17 cellular contexts compared by ENCODE assay signal in genomic region chr18:986071-986470, GRCh38.
DNase-seq lines count a peak whose midpoint lies in the region; ATAC-seq and TF ChIP-seq lines count a peak whose summit lies in the region.
"Had no signal": no experiment of that assay in that cellular context is flagged by ENCODE, and none has a peak within 500 bp of the region (broad histone marks: within the 10 kb centered on the region; RNA-seq: fewer than 3 reads in every experiment).

No MANE protein-coding gene starts in this region.

- no peaks in the 10 kb centered on the region for H3K9me3 ChIP-seq in left lung
- H3K9me3 ChIP-seq: thoracic aorta had no signal

- H3K4me3 Mint-ChIP-seq in T-cell, result no peak overlapping the region
- no peak overlapping the region for H3K4me3 Mint-ChIP-seq in activated CD8-positive, alpha-beta memory T cell treated with anti-CD3 and anti-CD28 coated beads, Interleukin-2, amount 10 ng/mL, durations not matched to agents 7 days and 5 days
- H3K4me3 Mint-ChIP-seq: activated CD4-positive, alpha-beta T cell treated with anti-CD3 and anti-CD28 coated beads for 36 hours had no signal

- intact Hi-C loops in left lung (cut with DNase I), result no loop called here

- no peaks in the 10 kb centered on the region for H3K4me1 Mint-ChIP-seq in T-cell
- H3K4me1 Mint-ChIP-seq in activated CD8-positive, alpha-beta memory T cell treated with anti-CD3 and anti-CD28 coated beads, Interleukin-2, amount 10 ng/mL, durations not matched to agents 7 days and 5 days, result no peaks in the 10 kb centered on the region
- H3K4me1 Mint-ChIP-seq: activated CD4-positive, alpha-beta T cell treated with anti-CD3 and anti-CD28 coated beads for 36 hours had no signal

- H3K9me3 Mint-ChIP-seq in T-cell, result no peaks in the 10 kb centered on the region
- H3K9me3 Mint-ChIP-seq in activated CD8-positive, alpha-beta memory T cell treated with anti-CD3 and anti-CD28 coated beads, Interleukin-2, amount 10 ng/mL, durations not matched to agents 7 days and 5 days (ENCODE audit: low read depth), result no peaks in the 10 kb centered on the region

- TF ChIP-seq CTCF in left lung (IDR thresholded peaks at IDR 0.05) (no peak), coronary artery (IDR thresholded peaks at IDR 0.05) (no peak)

- H3K27me3 ChIP-seq in left lung, result no peaks in the 10 kb centered on the region

- H3K27me3 Mint-ChIP-seq in T-cell, result peaks cover 6 to 8% of the 10 kb centered on the region in 2 donors
- no peaks in the 10 kb centered on the region for H3K27me3 Mint-ChIP-seq in activated CD8-positive, alpha-beta memory T cell treated with anti-CD3 and anti-CD28 coated beads, Interleukin-2, amount 10 ng/mL, durations not matched to agents 7 days and 5 days
- H3K27me3 Mint-ChIP-seq: activated CD4-positive, alpha-beta T cell treated with anti-CD3 and anti-CD28 coated beads for 36 hours had no signal

- no peaks in the 10 kb centered on the region for H3K4me1 ChIP-seq in left lung

- POLR2A ChIA-PET in T-cell (lab: Charles Lee), result no interaction called here

- H3K4me3 ChIP-seq in left lung (no peak overlapping the region), coronary artery (no peak overlapping the region)
- H3K4me3 ChIP-seq: GM23248, thoracic aorta had no signal

- H3K36me3 Mint-ChIP-seq in T-cell, result no peaks in the 10 kb centered on the region
- H3K36me3 Mint-ChIP-seq in activated CD8-positive, alpha-beta memory T cell treated with anti-CD3 and anti-CD28 coated beads, Interleukin-2, amount 10 ng/mL, durations not matched to agents 7 days and 5 days, result no peaks in the 10 kb centered on the region

- ATAC-seq in left lung (peak; percentile 77), T-cell (replicated peaks in 1 of 4) (no peak)
- ATAC-seq in activated CD8-positive, alpha-beta memory T cell treated with anti-CD3 and anti-CD28 coated beads, Interleukin-2, amount 10 ng/mL, durations not matched to agents 7 days and 5 days, result no peak
- ATAC-seq: activated CD4-positive, alpha-beta T cell treated with anti-CD3 and anti-CD28 coated beads for 36 hours had no signal

- H3K27ac ChIP-seq in left lung (no peak overlapping the region), coronary artery (no peak overlapping the region)
- H3K27ac ChIP-seq: GM23248 had no signal

- H3K36me3 ChIP-seq in left lung, result no peaks in the 10 kb centered on the region
- H3K36me3 ChIP-seq: thoracic aorta had no signal

- H3K27ac Mint-ChIP-seq in T-cell, result no peak overlapping the region
- H3K27ac Mint-ChIP-seq in activated CD8-positive, alpha-beta memory T cell treated with anti-CD3 and anti-CD28 coated beads, Interleukin-2, amount 10 ng/mL, durations not matched to agents 7 days and 5 days, result no peak overlapping the region
- H3K27ac Mint-ChIP-seq: activated CD4-positive, alpha-beta T cell treated with anti-CD3 and anti-CD28 coated beads for 36 hours had no signal

- CTCF ChIA-PET in T-cell (lab: Charles Lee), result no interaction called here
- CTCF ChIA-PET in activated CD8-positive, alpha-beta memory T cell treated with anti-CD3 and anti-CD28 coated beads, Interleukin-2, amount 10 ng/mL, durations not matched to agents 7 days and 5 days (lab: Charles Lee), result no interaction called here

- peak; percentile 40 for DNase-seq in D341Med (ENCODE audit: low spot score)
- DNase-seq in NCI-H146 treated with DMSO at 0.1 percent for 48 hours (lab: John Stamatoyannopoulos, UW; ENCODE audit: unreplicated experiment), result peak; percentile 72
- peak; percentile 48 for DNase-seq in NCI-H748 treated with DMSO at 0.1 percent for 48 hours (lab: John Stamatoyannopoulos, UW)
- no peak for DNase-seq in left lung
- DNase-seq in T-cell, result no peak
- DNase-seq in coronary artery (ENCODE audit: low spot score), result no peak
- DNase-seq in activated CD8-positive, alpha-beta memory T cell treated with anti-CD3 and anti-CD28 coated beads, Interleukin-2, amount 10 ng/mL, durations not matched to agents 7 days and 5 days, result no peak
- DNase-seq in OCI-M2 (lab: John Stamatoyannopoulos, UW; ENCODE audit: unreplicated experiment), result no peak
- DNase-seq: activated CD4-positive, alpha-beta T cell treated with anti-CD3 and anti-CD28 coated beads for 36 hours; Calu3; foreskin fibroblast; GM23248; mammary epithelial cell; NCI-H2227 treated with DMSO at 0.1 percent for 48 hours; RPMI8226; stimulated activated CD4-positive, alpha-beta T cell treated with anti-CD3 and anti-CD28 coated beads, Interleukin-4, amount 100 ng/mL, for 1 hour had no signal

Comparison
In these comparisons a context has a peak if more than half of its experiments do, and no peak if none do; other contexts are left out.
1. DNase-seq: peak in D341Med (single experiment), NCI-H146 treated with DMSO at 0.1 percent for 48 hours (single experiment) and NCI-H748 treated with DMSO at 0.1 percent for 48 hours (single experiment); none in left lung (0 of 2), T-cell (0 of 34), coronary artery (single experiment), activated CD8-positive, alpha-beta memory T cell treated with anti-CD3 and anti-CD28 coated beads, Interleukin-2, amount 10 ng/mL, durations not matched to agents 7 days and 5 days (single experiment) and OCI-M2 (single experiment).